In genomic region chr4:37383579-37384229, GRCh38 we compare ENCODE assay signal across 9 cellular contexts.
DNase-seq lines count a peak whose midpoint lies in the region; ATAC-seq and TF ChIP-seq lines count a peak whose summit lies in the region.
"Had no signal": no experiment of that assay in that cellular context is flagged by ENCODE, and none has a peak within 500 bp of the region (broad histone marks: within the 10 kb centered on the region; RNA-seq: fewer than 3 reads in every experiment).

No MANE protein-coding gene starts in this region.

- intact Hi-C loops in ovary (cut with DNase I), result no loop called here

- ATAC-seq in GM18511 (IDR thresholded peaks at IDR 0.05; ENCODE audit: unreplicated experiment), result peak; percentile 80
- ATAC-seq in stimulated activated naive CD8-positive, alpha-beta T cell treated with anti-CD3 and anti-CD28 coated beads, Interleukin-15, Interleukin-2, amounts not matched to agents 100 U/mL and 50 U/mL, for 24 hours, result no peak

- H3K27me3 ChIP-seq in SJCRH30 (no peaks in the 10 kb centered on the region), ovary (no peaks in the 10 kb centered on the region)

- peak; percentile 30 for DNase-seq in COLO668 (lab: John Stamatoyannopoulos, UW; ENCODE audit: unreplicated experiment)
- peak; percentile 17 for DNase-seq in HPDE6-E6E7 (ENCODE audit: extremely low spot score)
- DNase-seq in SJCRH30, result peak; percentile 33 to 79
- peak; percentile 19 for DNase-seq in foreskin melanocyte
- peak; percentile 9 for DNase-seq in stimulated activated naive CD8-positive, alpha-beta T cell treated with anti-CD3 and anti-CD28 coated beads, Interleukin-15, Interleukin-2, amounts not matched to agents 100 U/mL and 50 U/mL, for 24 hours
- no peak for DNase-seq in NCI-H2227 (lab: John Stamatoyannopoulos, UW; ENCODE audit: unreplicated experiment)
- DNase-seq in ovary, result no peak
- DNase-seq: activated B cell treated with CpG ODN at 0.5 μM for 24 hours had no signal

- H3K9me3 ChIP-seq in SJCRH30 (replicated peaks) (no peaks in the 10 kb centered on the region), ovary (no peaks in the 10 kb centered on the region)

- H3K4me1 ChIP-seq in SJCRH30 (peaks cover 6% of the 10 kb centered on the region), ovary (ENCODE audit: insufficient read depth) (no peaks in the 10 kb centered on the region)

- TF ChIP-seq CTCF in ovary (IDR thresholded peaks at IDR 0.05), result no peak

- no peak overlapping the region for H3K27ac ChIP-seq in SJCRH30
- H3K27ac ChIP-seq in ovary, result no peak overlapping the region

- no peaks in the 10 kb centered on the region for H3K36me3 ChIP-seq in SJCRH30
- no peaks in the 10 kb centered on the region for H3K36me3 ChIP-seq in ovary

- no peak for TF ChIP-seq POLR2A in ovary (IDR thresholded peaks at IDR 0.05)

- H3K4me3 ChIP-seq in SJCRH30, result no peak overlapping the region
- no peak overlapping the region for H3K4me3 ChIP-seq in ovary

- WGBS in ovary, 3 donors, result 38 to 42% (median 42%) methylated on average over 7 of the region's 7 CpGs

- no peak for TF ChIP-seq EP300 in ovary (IDR thresholded peaks at IDR 0.05)

Comparison
In these comparisons a context has a peak if more than half of its experiments do, and no peak if none do; other contexts are left out.
1. DNase-seq: peak in COLO668 (single experiment), HPDE6-E6E7 (single experiment), SJCRH30 (2 of 2), foreskin melanocyte (single experiment) and stimulated activated naive CD8-positive, alpha-beta T cell treated with anti-CD3 and anti-CD28 coated beads, Interleukin-15, Interleukin-2, amounts not matched to agents 100 U/mL and 50 U/mL, for 24 hours (single experiment); none in NCI-H2227 (single experiment) and ovary (0 of 5).